ENCODE assay signal across 13 cellular contexts in genomic region chr3:9211155-9211950, GRCh38. TPM values are rescaled to one million over a fixed set of nuclear protein-coding genes. Genes with fewer than 3 reads are reported as not detected.
DNase-seq lines count a peak whose midpoint lies in the region; TF ChIP-seq lines count a peak whose summit lies in the region.
"Had no signal": no experiment of that assay in that cellular context is flagged by ENCODE, and none has a peak within 500 bp of the region (broad histone marks: within the 10 kb centered on the region; RNA-seq: fewer than 3 reads in every experiment).

No MANE protein-coding gene starts in this region.

- H3K9me3 ChIP-seq in adipocyte (ENCODE audit: control insufficient read depth, low read length): no peaks in the 10 kb centered on the region
- H3K9me3 ChIP-seq: BE2C had no signal

- H3K9ac ChIP-seq in adipocyte (ENCODE audit: low read length): no peak overlapping the region

- DNase-seq in A172 (ENCODE audit: low spot score) (peak; percentile 64), GM04503 (ENCODE audit: low read depth) (peak; percentile 61), adipocyte (ENCODE audit: low read depth) (peak; percentile 32), fibroblast of villous mesenchyme (ENCODE audit: low read depth) (peak; percentile 71), DMS 273 (lab: John Stamatoyannopoulos, UW; ENCODE audit: unreplicated experiment) (no peak), MV-4-11 (lab: John Stamatoyannopoulos, UW) (no peak), mucosa of gallbladder (ENCODE audit: low spot score) (no peak), cerebellum (ENCODE audit: low spot score) (no peak)
- DNase-seq: activated CD4-positive, alpha-beta T cell treated with anti-CD3 and anti-CD28 coated beads, Interleukin-2, amount 50 U/mL, for 4 hours; activated gamma-delta T cell; BE2C; cortex of kidney; NCI-H2171 treated with DMSO at 0.1 percent for 48 hours had no signal

- H3K27me3 ChIP-seq in adipocyte (replicated peaks; ENCODE audit: control insufficient read depth, insufficient read depth, low read length): no peaks in the 10 kb centered on the region
- H3K27me3 ChIP-seq: BE2C had no signal

- no peaks in the 10 kb centered on the region for H3K36me3 ChIP-seq in adipocyte (ENCODE audit: control insufficient read depth, insufficient read depth, low read length, severe bottlenecking)
- H3K36me3 ChIP-seq: BE2C had no signal

- H3K4me3 ChIP-seq in adipocyte (ENCODE audit: low read length) (no peak overlapping the region), fibroblast of villous mesenchyme (ENCODE audit: low read depth, low read length) (no peak overlapping the region)

- H3K4me1 ChIP-seq in adipocyte (ENCODE audit: control insufficient read depth, insufficient read depth, low read length): peaks cover 5% of the 10 kb centered on the region
- H3K4me1 ChIP-seq: BE2C had no signal

- TF ChIP-seq CTCF in fibroblast of villous mesenchyme (IDR thresholded peaks at IDR 0.05; ENCODE audit: insufficient read depth, low read depth, low read length): no peak

RNA-seq across cellular contexts. Expression of gene SRGAP3, which starts 38.1 kb away (rescaled TPM):
- 0.77 and 5.9 TPM in 2 replicates for total RNA-seq in A172 (2014; rRNA removed; shearing (Covaris generic))
- total RNA-seq in fibroblast of villous mesenchyme (2.9 and 3.5 TPM in 2 replicates), mucosa of gallbladder (7.8 TPM), cerebellum (130 TPM)

Comparison
In these comparisons a context has a peak if more than half of its experiments do, and no peak if none do; other contexts are left out.
1. DNase-seq: peak in A172 (single experiment), GM04503 (single experiment), adipocyte (single experiment) and fibroblast of villous mesenchyme (single experiment); none in DMS 273 (single experiment), MV-4-11 (single experiment), mucosa of gallbladder (single experiment) and cerebellum (single experiment).
2. RNA of gene SRGAP3, which starts 38.1 kb away (total RNA-seq): 130 TPM in cerebellum (single experiment); 7.8 TPM in mucosa of gallbladder (single experiment), 0.77 to 5.9 TPM in A172 and 2.9 to 3.5 TPM in fibroblast of villous mesenchyme; every median in the first group is over 10 times any median in the second.